Comparison of ENCODE assay signal across 8 cellular contexts in the genomic region with DNA sequence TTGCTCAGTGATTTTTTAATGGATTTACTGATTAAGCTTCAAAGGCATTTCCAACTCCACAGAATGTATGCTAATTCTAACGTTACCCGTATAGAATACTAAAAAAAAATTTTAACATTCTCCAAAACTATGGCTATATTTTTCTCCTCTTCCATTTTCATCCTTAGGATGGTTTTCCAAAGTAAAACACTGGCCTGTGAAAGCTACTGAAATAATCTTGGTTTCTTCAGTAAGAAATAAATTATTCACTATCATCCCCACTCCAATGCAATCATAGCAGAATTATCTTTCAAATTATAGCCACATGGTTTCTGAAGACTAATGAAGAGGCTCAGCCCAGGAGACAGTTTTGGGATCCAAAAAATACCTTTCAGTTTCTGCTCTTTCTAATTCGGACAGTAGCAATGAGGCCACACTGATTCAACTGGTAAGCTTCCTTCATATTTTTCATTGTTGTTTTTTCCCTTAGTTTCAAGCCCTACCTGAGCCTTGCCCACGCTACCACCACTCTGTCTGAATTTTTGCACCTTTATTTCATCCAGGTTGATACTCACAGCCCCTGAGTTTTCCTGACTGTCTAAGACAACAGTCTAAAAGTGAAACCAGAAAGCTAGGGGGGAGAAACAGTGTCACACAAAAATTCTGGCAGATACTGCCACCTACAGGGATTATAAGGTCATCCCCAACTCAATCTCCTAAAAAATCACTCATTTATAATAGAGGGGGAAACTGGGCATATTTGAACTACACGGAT.
DNase-seq lines count a peak whose midpoint lies in the region; ATAC-seq and TF ChIP-seq lines count a peak whose summit lies in the region.

No MANE protein-coding gene starts in this region.

- peaks cover 2% of the 10 kb centered on the region for H3K4me1 Mint-ChIP-seq in activated CD8-positive, alpha-beta T cell treated with anti-CD3 and anti-CD28 coated beads for 36 hours (ENCODE audit: low read depth)

- no peak overlapping the region for H3K4me3 ChIP-seq in cardiac muscle cell
- peak overlapping the region; percentile 21 for H3K4me3 ChIP-seq in retinal pigment epithelial cell (ENCODE audit: low read length)

- no peaks in the 10 kb centered on the region for H3K36me3 Mint-ChIP-seq in activated CD8-positive, alpha-beta T cell treated with anti-CD3 and anti-CD28 coated beads for 36 hours (ENCODE audit: low read depth)

- no peaks in the 10 kb centered on the region for H3K9me3 ChIP-seq in cardiac muscle cell (ENCODE audit: low read depth)

- no peaks in the 10 kb centered on the region for H3K27me3 ChIP-seq in cardiac muscle cell

- peaks cover 18% of the 10 kb centered on the region for H3K4me1 ChIP-seq in cardiac muscle cell (ENCODE audit: low read depth)

- ATAC-seq in GM19397 (IDR thresholded peaks at IDR 0.05; ENCODE audit: unreplicated experiment) (peak; percentile 93), HG03354 (IDR thresholded peaks at IDR 0.05; ENCODE audit: poor library complexity, severe bottlenecking, unreplicated experiment) (peak; percentile 99)
- ATAC-seq in activated CD8-positive, alpha-beta T cell treated with anti-CD3 and anti-CD28 coated beads for 36 hours, result no peak

- POLR2A ChIA-PET in activated CD8-positive, alpha-beta T cell treated with anti-CD3 and anti-CD28 coated beads for 36 hours (lab: Charles Lee), result no interaction called here

- TF ChIP-seq CTCF in activated CD8-positive, alpha-beta T cell treated with anti-CD3 and anti-CD28 coated beads for 36 hours (IDR thresholded peaks at IDR 0.05), result no peak
- peak; percentile 69 for TF ChIP-seq CTCF in cardiac muscle cell (IDR thresholded peaks at IDR 0.05; ENCODE audit: low read depth, low read length)
- TF ChIP-seq CTCF in retinal pigment epithelial cell (conservative IDR thresholded peaks at IDR 0.05; ENCODE audit: low read depth, low read length), result peak; percentile 62

- CTCF ChIA-PET in activated CD8-positive, alpha-beta T cell treated with anti-CD3 and anti-CD28 coated beads for 36 hours (lab: Charles Lee), result interaction anchor here (0.9 to 1.0 kb wide), 2 partner anchors 352 to 366 kb away, joined by 3 read pairs; no protein-coding TSS in a partner anchor

- DNase-seq in DMS153 treated with DMSO at 0.1 percent for 48 hours (lab: John Stamatoyannopoulos, UW; ENCODE audit: unreplicated experiment) (peak; percentile 86), NCI-H2227 treated with DMSO at 0.1 percent for 48 hours (lab: John Stamatoyannopoulos, UW) (peak; percentile 91), cardiac muscle cell (ENCODE audit: low read depth in 1 of 2, low spot score in 1 of 2) (peak; percentile 71 to 80), retinal pigment epithelial cell (ENCODE audit: low read depth) (no peak)
- peak; percentile 1 for DNase-seq in activated CD8-positive, alpha-beta T cell treated with anti-CD3 and anti-CD28 coated beads for 36 hours
- DNase-seq in activated CD4-positive, alpha-beta T cell treated with anti-CD3 and anti-CD28 coated beads for 48 hours, result no peak

- no peaks in the 10 kb centered on the region for H3K9me3 Mint-ChIP-seq in activated CD8-positive, alpha-beta T cell treated with anti-CD3 and anti-CD28 coated beads for 36 hours

- intact Hi-C loops in activated CD8-positive, alpha-beta T cell treated with anti-CD3 and anti-CD28 coated beads for 36 hours (cut with micrococcal nuclease), result loop anchor here (10.0 kb wide), 1 partner anchor 1199 kb away; no protein-coding TSS in a partner anchor

- no peaks in the 10 kb centered on the region for H3K36me3 ChIP-seq in cardiac muscle cell

- H3K27ac ChIP-seq in cardiac muscle cell, result peak overlapping the region; percentile 69

- no peak overlapping the region for H3K27ac Mint-ChIP-seq in activated CD8-positive, alpha-beta T cell treated with anti-CD3 and anti-CD28 coated beads for 36 hours

- peak overlapping the region; percentile 59 for H3K4me3 Mint-ChIP-seq in activated CD8-positive, alpha-beta T cell treated with anti-CD3 and anti-CD28 coated beads for 36 hours

- H3K27me3 Mint-ChIP-seq in activated CD8-positive, alpha-beta T cell treated with anti-CD3 and anti-CD28 coated beads for 36 hours, result no peaks in the 10 kb centered on the region

Comparison
In these comparisons a context has a peak if more than half of its experiments do, and no peak if none do; other contexts are left out.
1. DNase-seq: peak in DMS153 treated with DMSO at 0.1 percent for 48 hours (single experiment), NCI-H2227 treated with DMSO at 0.1 percent for 48 hours (single experiment), activated CD8-positive, alpha-beta T cell treated with anti-CD3 and anti-CD28 coated beads for 36 hours (single experiment) and cardiac muscle cell (2 of 2); none in retinal pigment epithelial cell (single experiment) and activated CD4-positive, alpha-beta T cell treated with anti-CD3 and anti-CD28 coated beads for 48 hours (single experiment).